17 cellular contexts compared by ENCODE assay signal in the genomic region with DNA sequence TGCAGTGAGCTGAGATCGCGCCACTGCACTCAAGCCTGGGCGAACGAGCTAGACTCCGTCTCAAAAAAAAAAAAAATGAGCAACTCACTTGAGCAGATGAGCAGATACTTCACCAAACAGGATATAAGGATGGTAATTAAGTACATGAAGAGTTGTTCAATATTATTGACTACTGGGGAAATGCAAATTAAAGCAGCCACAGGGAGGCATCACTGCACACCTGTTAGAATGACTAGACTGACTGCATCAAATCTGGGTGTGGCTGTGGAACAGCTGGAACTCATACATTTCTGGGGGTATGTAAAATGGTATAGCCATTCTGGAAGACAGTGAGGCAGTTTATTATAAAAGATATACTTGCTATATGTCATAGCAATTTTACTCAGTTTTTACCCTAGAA.
DNase-seq lines count a peak whose midpoint lies in the region; TF ChIP-seq lines count a peak whose summit lies in the region.
"Had no signal": no experiment of that assay in that cellular context is flagged by ENCODE, and none has a peak within 500 bp of the region (broad histone marks: within the 10 kb centered on the region; RNA-seq: fewer than 3 reads in every experiment).

No MANE protein-coding gene starts in this region.

- peaks cover 74% of the 10 kb centered on the region for H3K27me3 ChIP-seq in OCI-LY3 (ENCODE audit: low read depth, low read length)

- no peak overlapping the region for H3K27ac ChIP-seq in 22Rv1
- H3K27ac ChIP-seq in OCI-LY3 (ENCODE audit: low read length), result no peak overlapping the region

- DNase-seq in GM12864 (ENCODE audit: low read depth) (no peak), epithelial cell of proximal tubule (ENCODE audit: low read depth) (no peak), NCI-H2227 (lab: John Stamatoyannopoulos, UW; ENCODE audit: unreplicated experiment) (no peak), NCI-H2171 (lab: John Stamatoyannopoulos, UW) (no peak), SW 1271 (lab: John Stamatoyannopoulos, UW) (no peak)
- DNase-seq in stimulated activated CD4-positive, alpha-beta T cell treated with anti-CD3 and anti-CD28 coated beads, Interleukin-4, amount 100 ng/mL, for 24 hours, result no peak
- DNase-seq: amniotic stem cell; CD8-positive, alpha-beta T cell; central memory CD4-positive, alpha-beta T cell; H9; IMR-90; NCI-H1092 treated with DMSO at 0.1 percent for 48 hours; NCI-H2171 treated with DMSO at 0.1 percent for 48 hours; occipital lobe; OCI-M1 had no signal

- H3K4me2 ChIP-seq in OCI-LY3 (ENCODE audit: low read length), result no peak overlapping the region

- H2AFZ ChIP-seq in OCI-LY3 (ENCODE audit: low read depth, low read length), result no peak overlapping the region

- H4K20me1 ChIP-seq in OCI-LY3 (ENCODE audit: insufficient read depth, low read length), result no peaks in the 10 kb centered on the region

- no peaks in the 10 kb centered on the region for H3K36me3 ChIP-seq in OCI-LY3 (replicated peaks; ENCODE audit: low read depth, low read length)

- H3K4me3 ChIP-seq in GM12864 (ENCODE audit: low read depth, low read length) (no peak overlapping the region), OCI-LY3 (ENCODE audit: low read length) (no peak overlapping the region), epithelial cell of proximal tubule (ENCODE audit: low read depth, low read length) (no peak overlapping the region)

- no peaks in the 10 kb centered on the region for H3K79me2 ChIP-seq in OCI-LY3 (ENCODE audit: low read length)

- TF ChIP-seq CTCF in 22Rv1 (IDR thresholded peaks at IDR 0.05) (peak; percentile 35), GM12864 (IDR thresholded peaks at IDR 0.05; ENCODE audit: low read depth, low read length, missing control alignments) (peak; percentile 14), OCI-LY3 (IDR thresholded peaks at IDR 0.05; ENCODE audit: low read depth, low read length) (peak; percentile 22; the same call in 1 of the 2 replicates), epithelial cell of proximal tubule (conservative IDR thresholded peaks at IDR 0.05; ENCODE audit: low read depth, low read length) (peak; percentile 13)

- H3K4me1 ChIP-seq in OCI-LY3 (ENCODE audit: low read length), result no peaks in the 10 kb centered on the region

- peaks cover under 1% of the 10 kb centered on the region; the same call in 1 of the 2 replicates for H3K9me3 ChIP-seq in OCI-LY3 (ENCODE audit: insufficient read depth, low read length)

- H3K9ac ChIP-seq in OCI-LY3 (ENCODE audit: low read length), result no peak overlapping the region
